ENCODE assay signal across 9 cellular contexts in genomic region chr6:35047265-35048011, GRCh38.
DNase-seq lines count a peak whose midpoint lies in the region; ATAC-seq and TF ChIP-seq lines count a peak whose summit lies in the region.
"Had no signal": no experiment of that assay in that cellular context is flagged by ENCODE, and none has a peak within 500 bp of the region (broad histone marks: within the 10 kb centered on the region; RNA-seq: fewer than 3 reads in every experiment).

No MANE protein-coding gene starts in this region.

- H3K27ac Mint-ChIP-seq in CD8-positive, alpha-beta T cell, result no peak overlapping the region

- H3K36me3 Mint-ChIP-seq in CD8-positive, alpha-beta T cell, result peaks cover 12% of the 10 kb centered on the region

- H3K9ac ChIP-seq in SK-N-SH (no peak overlapping the region), parathyroid adenoma (no peak overlapping the region)

- H4K20me1 ChIP-seq in SK-N-SH (ENCODE audit: insufficient read depth), result no peaks in the 10 kb centered on the region

- H3K9me2 ChIP-seq in SK-N-SH, result no peaks in the 10 kb centered on the region

- TF ChIP-seq EP300 in SK-N-SH (IDR thresholded peaks at IDR 0.05; ENCODE audit: borderline replicate concordance in 1 of 2, low read depth in 1 of 2, low read length in 1 of 2), result no peak

- no peaks in the 10 kb centered on the region for H3K9me3 Mint-ChIP-seq in CD8-positive, alpha-beta T cell

- 86% methylated on average over 7 of the region's 7 CpGs for WGBS in SK-N-SH (ENCODE audit: low lambda C conversion rate)

- no peak for ATAC-seq in CD8-positive, alpha-beta T cell
- ATAC-seq in HG02763 (IDR thresholded peaks at IDR 0.05; ENCODE audit: unreplicated experiment) (no peak), GM18505 (IDR thresholded peaks at IDR 0.05; ENCODE audit: unreplicated experiment) (no peak)

- POLR2A ChIA-PET in CD8-positive, alpha-beta T cell (lab: Charles Lee), result interaction anchor here (0.6 kb wide), 1 partner anchor 292 kb away, joined by 3 read pairs; no protein-coding TSS in a partner anchor
- POLR2A ChIA-PET in SK-N-SH (lab: Yijun Ruan, JAX), result no interaction called here

- peaks cover 12% of the 10 kb centered on the region for H3K4me1 Mint-ChIP-seq in CD8-positive, alpha-beta T cell (ENCODE audit: low read depth)

- no peak for TF ChIP-seq RAD21 in SK-N-SH (IDR thresholded peaks at IDR 0.05; ENCODE audit: low read length)

- CTCF ChIA-PET in CD8-positive, alpha-beta T cell (lab: Charles Lee), result no interaction called here
- CTCF ChIA-PET in SK-N-SH (lab: Yijun Ruan, JAX), result no interaction called here

- H3F3A ChIP-seq in SK-N-SH (replicated peaks; ENCODE audit: insufficient read depth), result no peaks in the 10 kb centered on the region

- no peak for DNase-seq in CD8-positive, alpha-beta T cell
- DNase-seq in SK-N-SH (peak; percentile 5), fibroblast of pulmonary artery (ENCODE audit: low read depth) (peak; percentile 82), MG63 (no peak)
- no peak for DNase-seq in activated naive CD4-positive, alpha-beta T cell (lab: John Stamatoyannopoulos, UW)
- DNase-seq: NCI-H2029 had no signal

- no peak overlapping the region for H2AFZ ChIP-seq in SK-N-SH (ENCODE audit: low read depth)
- no peak overlapping the region for H2AFZ ChIP-seq in parathyroid adenoma

- no peaks in the 10 kb centered on the region for H3K9me3 ChIP-seq in CD8-positive, alpha-beta T cell (ENCODE audit: low read length)
- no peaks in the 10 kb centered on the region for H3K9me3 ChIP-seq in SK-N-SH
- H3K9me3 ChIP-seq in parathyroid adenoma (ENCODE audit: control insufficient read depth, low read length), result no peaks in the 10 kb centered on the region
- no peaks in the 10 kb centered on the region for H3K9me3 ChIP-seq in MG63

- TF ChIP-seq CTCF in CD8-positive, alpha-beta T cell (IDR thresholded peaks at IDR 0.05), result no peak
- TF ChIP-seq CTCF in SK-N-SH (IDR thresholded peaks at IDR 0.05) (no peak), fibroblast of pulmonary artery (IDR thresholded peaks at IDR 0.05; ENCODE audit: low read length, missing control alignments) (no peak), parathyroid adenoma (IDR thresholded peaks at IDR 0.05) (no peak)

- H3K79me2 ChIP-seq in SK-N-SH (ENCODE audit: insufficient read depth) (no peaks in the 10 kb centered on the region), parathyroid adenoma (no peaks in the 10 kb centered on the region)

- TF ChIP-seq POLR2A in GM18505 (IDR thresholded peaks at IDR 0.05; ENCODE audit: borderline replicate concordance, extremely low read depth, insufficient read depth, insufficient read length), result no peak

- peaks cover 17% of the 10 kb centered on the region for H3K4me1 ChIP-seq in CD8-positive, alpha-beta T cell (ENCODE audit: insufficient read depth, low read length)
- H3K4me1 ChIP-seq in SK-N-SH (ENCODE audit: control insufficient read depth in 1 of 2, insufficient read depth in 2 of 2, low read depth in 1 of 2, low read length in 1 of 2), result peaks cover 45 to 55% of the 10 kb centered on the region in 2 experiments; a peak in 3 of 4 replicates
- H3K4me1 ChIP-seq in parathyroid adenoma, result no peaks in the 10 kb centered on the region

- H3K4me3 ChIP-seq in CD8-positive, alpha-beta T cell (ENCODE audit: low read depth, low read length), result no peak overlapping the region
- no peak overlapping the region for H3K4me3 ChIP-seq in SK-N-SH (ENCODE audit: low read depth in 2 of 2, low read length in 1 of 2)
- H3K4me3 ChIP-seq in fibroblast of pulmonary artery (replicated peaks; ENCODE audit: low read depth, low read length), result no peak overlapping the region
- H3K4me3 ChIP-seq in parathyroid adenoma (ENCODE audit: low read depth, low read length), result no peak overlapping the region
- H3K4me3 ChIP-seq in MG63, result no peak overlapping the region

- H3K4me2 ChIP-seq in SK-N-SH, result no peak overlapping the region
- H3K4me2 ChIP-seq in parathyroid adenoma (ENCODE audit: low read length), result no peak overlapping the region

- no peaks in the 10 kb centered on the region for H3K36me3 ChIP-seq in CD8-positive, alpha-beta T cell (ENCODE audit: insufficient read depth, low read length)
- H3K36me3 ChIP-seq in SK-N-SH (replicated peaks in 1 of 2; ENCODE audit: control insufficient read depth in 1 of 2, insufficient read depth in 2 of 2, low read length in 1 of 2), result peaks cover 0 to 3% of the 10 kb centered on the region in 2 experiments
- no peaks in the 10 kb centered on the region for H3K36me3 ChIP-seq in parathyroid adenoma (ENCODE audit: control insufficient read depth, insufficient read depth, low read length)
- H3K36me3 ChIP-seq in MG63, result no peaks in the 10 kb centered on the region

- H3K4me3 Mint-ChIP-seq in CD8-positive, alpha-beta T cell, result peak overlapping the region; percentile 3

- H3K27ac ChIP-seq in CD8-positive, alpha-beta T cell (ENCODE audit: low read depth, low read length), result no peak overlapping the region
- no peak overlapping the region; a peak in 2 of 4 replicates for H3K27ac ChIP-seq in SK-N-SH (ENCODE audit: low read depth in 2 of 2, low read length in 1 of 2)
- peak overlapping the region; percentile 27 for H3K27ac ChIP-seq in parathyroid adenoma

- no peaks in the 10 kb centered on the region for H3K27me3 Mint-ChIP-seq in CD8-positive, alpha-beta T cell (ENCODE audit: low read depth)

- H3K27me3 ChIP-seq in CD8-positive, alpha-beta T cell (ENCODE audit: insufficient read depth, low read length), result no peaks in the 10 kb centered on the region
- H3K27me3 ChIP-seq in SK-N-SH (ENCODE audit: insufficient read depth) (no peaks in the 10 kb centered on the region), parathyroid adenoma (ENCODE audit: control insufficient read depth, insufficient read depth, low read length) (no peaks in the 10 kb centered on the region), MG63 (no peaks in the 10 kb centered on the region)

- intact Hi-C loops in CD8-positive, alpha-beta T cell (cut with DNase I, micrococcal nuclease), result no loop called here

TF ChIP-seq in SK-N-SH, 30 proteins besides CTCF, POLR2A, EP300 and RAD21:
- TF ChIP-seq NFIC (IDR thresholded peaks at IDR 0.05; ENCODE audit: borderline replicate concordance), result no peak
- TF ChIP-seq TAF1 (IDR thresholded peaks at IDR 0.05; ENCODE audit: borderline replicate concordance, low read depth, low read length), result no peak
- TF ChIP-seq EZH2phosphoT487 (IDR thresholded peaks at IDR 0.05; ENCODE audit: borderline replicate concordance, low read depth), result no peak
- no peak for TF ChIP-seq RXRA (IDR thresholded peaks at IDR 0.05; ENCODE audit: borderline replicate concordance, low read depth)
- no peak for TF ChIP-seq MXI1 (IDR thresholded peaks at IDR 0.05; ENCODE audit: low read depth, low read length)

Comparison
In these comparisons a context has a peak if more than half of its experiments do, and no peak if none do; other contexts are left out.
1. DNase-seq: peak in SK-N-SH (single experiment) and fibroblast of pulmonary artery (single experiment); none in CD8-positive, alpha-beta T cell (0 of 7), MG63 (single experiment) and activated naive CD4-positive, alpha-beta T cell (0 of 4).